Comparison of ENCODE assay signal across 1 cellular context in genomic region chr13:102680133-102680717, GRCh38.
TF ChIP-seq lines count a peak whose summit lies in the region.

No MANE protein-coding gene starts in this region.

TF ChIP-seq in GM12878, 131 proteins besides CTCF, POLR2A, EP300 and RAD21 (continued from another document):
- TF ChIP-seq ZSCAN29 (IDR thresholded peaks at IDR 0.05) (no peak), ETV6 (conservative IDR thresholded peaks at IDR 0.05 in 1 of 2, IDR thresholded peaks at IDR 0.05 in 1 of 2; ENCODE audit: borderline replicate concordance in 1 of 2, low read depth in 1 of 2) (no peak), CBX3 (IDR thresholded peaks at IDR 0.05; ENCODE audit: borderline replicate concordance, low read depth) (no peak)
